Comparison of ENCODE assay signal across 1 cellular context in genomic region chr4:110008540-110008939, GRCh38.
TF ChIP-seq lines count a peak whose summit lies in the region.

No MANE protein-coding gene starts in this region.

TF ChIP-seq in K562, 482 proteins besides CTCF, POLR2A, EP300 and RAD21 (continued from another document):
- TF ChIP-seq JUND (IDR thresholded peaks at IDR 0.05; ENCODE audit: borderline replicate concordance, low read depth, low read length) = no peak
- no peak for TF ChIP-seq JUND (tag; IDR thresholded peaks at IDR 0.05; ENCODE audit: borderline replicate concordance, low read depth, low read length)
- TF ChIP-seq YY1 (IDR thresholded peaks at IDR 0.05; ENCODE audit: borderline replicate concordance in 1 of 3, control insufficient read depth in 1 of 3, extremely low read depth in 1 of 3, insufficient read depth in 3 of 3, insufficient read length in 1 of 3, insufficient replicate concordance in 2 of 3, low read depth in 1 of 3, low read length in 2 of 3) = no peak
TF ChIP-seq in K562: peak in this region for 0.
